Comparison of ENCODE assay signal across 26 cellular contexts in genomic region chr5:136043551-136043950, GRCh38. TPM values are rescaled to one million over a fixed set of nuclear protein-coding genes. Genes with fewer than 3 reads are reported as not detected.
DNase-seq lines count a peak whose midpoint lies in the region; ATAC-seq, FAIRE-seq and TF ChIP-seq lines count a peak whose summit lies in the region.
"Had no signal": no experiment of that assay in that cellular context is flagged by ENCODE, and none has a peak within 500 bp of the region (broad histone marks: within the 10 kb centered on the region; RNA-seq: fewer than 3 reads in every experiment).

No MANE protein-coding gene starts in this region.

- H4K20me1 ChIP-seq in IMR-90 (ENCODE audit: insufficient read depth, low read length): peaks cover 40% of the 10 kb centered on the region

- CTCF ChIA-PET in A549 (lab: Yijun Ruan, JAX): interaction anchor here (0.7 to 4.4 kb wide), 5 partner anchors 14 to 583 kb away, joined by 3 to 21 read pairs (median 3); no protein-coding TSS in a partner anchor
- CTCF ChIA-PET in IMR-90 (lab: Yijun Ruan, JAX): no interaction called here

- H3K27me3 Mint-ChIP-seq in endothelial cell (ENCODE audit: unreplicated experiment) (peaks cover 1% of the 10 kb centered on the region), type B pancreatic cell (peaks cover 30% of the 10 kb centered on the region)
- H3K27me3 Mint-ChIP-seq: activated T-helper 17 cell treated with anti-CD3 and anti-CD28 coated beads, Interleukin-2, amount 50 U/mL, for 72 hours; central memory CD8-positive, alpha-beta T cell had no signal

- no peak for TF ChIP-seq EP300 in A549 (IDR thresholded peaks at IDR 0.05)

- TF ChIP-seq CTCF in A549 (IDR thresholded peaks at IDR 0.05) (no peak), IMR-90 (conservative IDR thresholded peaks at IDR 0.05; ENCODE audit: low read depth, low read length) (no peak), endothelial cell (IDR thresholded peaks at IDR 0.05; ENCODE audit: unreplicated experiment) (no peak), type B pancreatic cell (conservative IDR thresholded peaks at IDR 0.05) (no peak)

- H3K4me1 Mint-ChIP-seq in endothelial cell (ENCODE audit: unreplicated experiment): peaks cover 36% of the 10 kb centered on the region
- peaks cover 24% of the 10 kb centered on the region for H3K4me1 Mint-ChIP-seq in type B pancreatic cell (ENCODE audit: unreplicated experiment)

- no peak overlapping the region for H2BK15ac ChIP-seq in IMR-90 (ENCODE audit: low read depth, low read length)

- WGBS in A549 (ENCODE audit: missing lambda C conversion rate): 88% methylated on average over 2 of the region's 2 CpGs
- WGBS in IMR-90 (ENCODE audit: extremely low coverage in 2 of 2, insufficient read length in 1 of 2), 2 experiments: no CpG with 5 or more reads among the region's 2 CpGs
- WGBS in mesodermal cell (ENCODE audit: insufficient coverage in 2 of 2), 2 experiments: 100% methylated on average over 1 of the region's 2 CpGs; no CpG with 5 or more reads in 1 of the 2 experiments

- dilution Hi-C loops in IMR-90 (cut with HindIII; ENCODE audit: low sequenced_read_pairs, unreplicated experiment): no loop called here

- no peak overlapping the region for H2BK120ac ChIP-seq in IMR-90 (ENCODE audit: low read depth, low read length)

- peaks cover 39% of the 10 kb centered on the region for H3K9me1 ChIP-seq in IMR-90 (ENCODE audit: insufficient read depth, low read length)

- no peak for DNase-seq in A549 (ENCODE audit: low read depth in 1 of 2, low spot score in 1 of 2)
- no peak for DNase-seq in IMR-90
- DNase-seq in endothelial cell (ENCODE audit: low spot score): no peak
- no peak for DNase-seq in HCEC 1CT
- DNase-seq in type B pancreatic cell (ENCODE audit: extremely low spot score, unreplicated experiment): no peak
- no peak for DNase-seq in superior temporal gyrus (ENCODE audit: extremely low spot score)
- DNase-seq: activated CD8-positive, alpha-beta memory T cell treated with anti-CD3 and anti-CD28 coated beads, Interleukin-2, amount 50 U/mL, for 4 hours; DND-41; foreskin keratinocyte; H9; immature natural killer cell; NCI-H1048; NCI-H1694 treated with DMSO at 0.1 percent for 48 hours; NCI-H2171; NCI-H526; Peyer's patch had no signal

- no peak overlapping the region; the same call in 1 of the 2 replicates for H3K14ac ChIP-seq in IMR-90 (replicated peaks; ENCODE audit: low read depth, low read length)

- H4K5ac ChIP-seq in IMR-90 (ENCODE audit: low read depth, low read length): no peak overlapping the region

- H3K9me3 Mint-ChIP-seq in endothelial cell (ENCODE audit: unreplicated experiment) (no peaks in the 10 kb centered on the region), type B pancreatic cell (no peaks in the 10 kb centered on the region)
- H3K9me3 Mint-ChIP-seq: activated naive CD4-positive, alpha-beta T cell treated with anti-CD3 and anti-CD28 coated beads, Interleukin-2, amount 50 U/mL, for 72 hours; activated T-helper 17 cell treated with anti-CD3 and anti-CD28 coated beads, Interleukin-2, amount 50 U/mL, for 72 hours; central memory CD8-positive, alpha-beta T cell; immature natural killer cell had no signal

- H2BK20ac ChIP-seq in IMR-90 (ENCODE audit: low read depth, low read length): no peak overlapping the region

- intact Hi-C loops in IMR-90 (cut with micrococcal nuclease): no loop called here

- H3K4me3 ChIP-seq in A549: no peak overlapping the region
- no peak overlapping the region for H3K4me3 ChIP-seq in IMR-90 (ENCODE audit: insufficient read depth, low read depth, low read length)
- H3K4me3 ChIP-seq in mesodermal cell (ENCODE audit: extremely low read depth, insufficient read depth, low read length, poor library complexity, severe bottlenecking): no peak overlapping the region
- H3K4me3 ChIP-seq: hepatocyte, neural progenitor cell, Peyer's patch, SK-N-MC had no signal

- no peak overlapping the region for H3K56ac ChIP-seq in IMR-90 (ENCODE audit: extremely low read depth, insufficient read depth, low read length)

- H3K79me1 ChIP-seq in IMR-90 (ENCODE audit: low read depth in 1 of 2, low read length in 2 of 2): peaks cover 63 to 77% of the 10 kb centered on the region in 2 experiments; a peak in 3 of 4 replicates

- peak overlapping the region; percentile 21 for H2BK5ac ChIP-seq in IMR-90 (ENCODE audit: low read depth, low read length, poor library complexity, severe bottlenecking)

- H3K18ac ChIP-seq in IMR-90 (ENCODE audit: low read depth, low read length): no peak overlapping the region

- in situ Hi-C loops in IMR-90 (cut with MboI; ENCODE audit: low sequenced_read_pairs): no loop called here

- H3K4ac ChIP-seq in IMR-90 (ENCODE audit: low read depth, low read length): no peak overlapping the region

- H3K27ac Mint-ChIP-seq in endothelial cell (ENCODE audit: unreplicated experiment): peak overlapping the region; percentile 83
- H3K27ac Mint-ChIP-seq in type B pancreatic cell: no peak overlapping the region
- H3K27ac Mint-ChIP-seq: activated T-helper 17 cell treated with anti-CD3 and anti-CD28 coated beads, Interleukin-2, amount 50 U/mL, for 72 hours; neural progenitor cell; progenitor cell of endocrine pancreas had no signal

- H3K27me3 ChIP-seq in IMR-90 (ENCODE audit: control insufficient read depth, insufficient read depth, low read length): no peaks in the 10 kb centered on the region
- H3K27me3 ChIP-seq: foreskin keratinocyte, hepatocyte, neural progenitor cell, Peyer's patch had no signal

- H3K4me2 ChIP-seq in A549: no peak overlapping the region
- no peak overlapping the region for H3K4me2 ChIP-seq in IMR-90 (ENCODE audit: low read depth, low read length)
- H3K4me2 ChIP-seq: hepatocyte had no signal

- H3K36me3 ChIP-seq in IMR-90 (ENCODE audit: control insufficient read depth, insufficient read depth, low read length): peaks cover 86% of the 10 kb centered on the region
- peaks cover 85% of the 10 kb centered on the region for H3K36me3 ChIP-seq in mesodermal cell (ENCODE audit: control insufficient read depth, insufficient read depth, low read length)
- H3K36me3 ChIP-seq: neural progenitor cell, Peyer's patch had no signal

- no peak for TF ChIP-seq POLR2A in A549 (IDR thresholded peaks at IDR 0.05; ENCODE audit: low read length)
- no peak for TF ChIP-seq POLR2A in IMR-90 (IDR thresholded peaks at IDR 0.05; ENCODE audit: low read depth, low read length)

- H2AK5ac ChIP-seq in IMR-90 (ENCODE audit: low read depth, low read length): peak overlapping the region; percentile 17; the same call in 1 of the 2 replicates

- no peak for ATAC-seq in A549
- no peak for ATAC-seq in IMR-90 (ENCODE audit: low read depth)
- ATAC-seq in GM18909 (IDR thresholded peaks at IDR 0.05; ENCODE audit: poor library complexity, unreplicated experiment): no peak
- ATAC-seq: foreskin keratinocyte had no signal

- no peak for TF ChIP-seq RAD21 in A549 (conservative IDR thresholded peaks at IDR 0.05 in 1 of 2, IDR thresholded peaks at IDR 0.05 in 1 of 2)
- TF ChIP-seq RAD21 in IMR-90 (IDR thresholded peaks at IDR 0.05; ENCODE audit: low read length): no peak

- no peaks in the 10 kb centered on the region for H3K9me3 ChIP-seq in A549
- H3K9me3 ChIP-seq in IMR-90 (ENCODE audit: control insufficient read depth, insufficient read depth, low read length): peaks cover 2% of the 10 kb centered on the region; the same call in 1 of the 2 replicates
- peaks cover 4% of the 10 kb centered on the region for H3K9me3 ChIP-seq in mesodermal cell (ENCODE audit: control insufficient read depth, low read length)
- H3K9me3 ChIP-seq: Peyer's patch had no signal

- POLR2A ChIA-PET in A549 (lab: Yijun Ruan, JAX) (interaction anchor here (1.1 kb wide), 1 partner anchor 14 kb away, joined by 3 read pairs; no protein-coding TSS in a partner anchor), IMR-90 (lab: Charles Lee; ENCODE audit: unreplicated experiment) (interaction anchor here (0.6 kb wide), 1 partner anchor 174 kb away, joined by 3 read pairs; no protein-coding TSS in a partner anchor)

- H2AFZ ChIP-seq in IMR-90 (replicated peaks; ENCODE audit: low read length, poor library complexity): no peak overlapping the region
- H2AFZ ChIP-seq: hepatocyte, neural progenitor cell had no signal

- H3K4me3 Mint-ChIP-seq in endothelial cell (ENCODE audit: unreplicated experiment): no peak overlapping the region
- H3K4me3 Mint-ChIP-seq in type B pancreatic cell: no peak overlapping the region
- H3K4me3 Mint-ChIP-seq: activated T-helper 17 cell treated with anti-CD3 and anti-CD28 coated beads, Interleukin-2, amount 50 U/mL, for 72 hours; central memory CD8-positive, alpha-beta T cell; H9; immature natural killer cell; neural progenitor cell had no signal

- BruUV-seq in IMR-90 (replicated peaks; lab: Mats Ljungman, UMichigan): no TSS peak

- H3K4me1 ChIP-seq in A549: peaks cover 89% of the 10 kb centered on the region
- peaks cover 4% of the 10 kb centered on the region; the same call in 1 of the 2 replicates for H3K4me1 ChIP-seq in IMR-90 (ENCODE audit: control insufficient read depth, insufficient read depth, low read length)
- peaks cover 18% of the 10 kb centered on the region for H3K4me1 ChIP-seq in mesodermal cell (ENCODE audit: control insufficient read depth, insufficient read depth, low read length, poor library complexity, severe bottlenecking)

- H3K36me3 Mint-ChIP-seq in endothelial cell (ENCODE audit: low read depth, unreplicated experiment) (peaks cover 3% of the 10 kb centered on the region), type B pancreatic cell (peaks cover 24% of the 10 kb centered on the region)
- H3K36me3 Mint-ChIP-seq: activated naive CD4-positive, alpha-beta T cell treated with anti-CD3 and anti-CD28 coated beads, Interleukin-2, amount 50 U/mL, for 72 hours; immature natural killer cell; neural progenitor cell had no signal

- H4K91ac ChIP-seq in IMR-90 (ENCODE audit: insufficient read depth, low read depth, low read length): no peak overlapping the region

- H2AK9ac ChIP-seq in IMR-90 (replicated peaks; ENCODE audit: low read depth, low read length, poor library complexity): no peak overlapping the region

- H3K27ac ChIP-seq in A549 (peak overlapping the region; percentile 5 to 71; a peak in 4 of 6 replicates), IMR-90 (ENCODE audit: insufficient read depth, low read length) (peak overlapping the region; percentile 35; the same call in 1 of the 2 replicates), mesodermal cell (ENCODE audit: low read depth, low read length, severe bottlenecking) (peak overlapping the region; percentile 69)
- H3K27ac ChIP-seq: foreskin keratinocyte, SK-N-MC had no signal

- peak; percentile 46 for FAIRE-seq in A549 (lab: Jason Lieb, UNC)
- FAIRE-seq: A204.1 had no signal

- H4K8ac ChIP-seq in IMR-90 (ENCODE audit: low read depth in 2 of 2, low read length in 2 of 2): peak overlapping the region in 1 of 2 experiments; percentile 2; a peak in 2 of 4 replicates

- no peak overlapping the region for H3K9ac ChIP-seq in IMR-90 (ENCODE audit: low read depth, low read length)
- H3K9ac ChIP-seq: neural progenitor cell had no signal

- no peak overlapping the region for H3K23ac ChIP-seq in IMR-90 (ENCODE audit: low read depth, low read length)

RNA-seq across cellular contexts. Expression of gene TGFBI, which starts 14.8 kb away (rescaled TPM):
- polyA plus RNA-seq in A549 (2011; rRNA removed) (1,135 and 1,466 TPM in 2 replicates), A549 (2017; fragmentation: RNase III; extraction: RNeasy Plus Mini Kit Qiagen cat#74134 plus additional on column Dnase treatment) (1,411 to 1,859 TPM (median 1,765 TPM) in 3 replicates), IMR-90 (2012; rRNA removed) (1,362 and 1,551 TPM in 2 replicates)
- polyA plus RNA-seq in A549 (2012; cell fraction: cytosol; rRNA removed): 661 and 843 TPM in 2 replicates
- polyA plus RNA-seq in A549 (2012; cell fraction: nucleus; rRNA removed): 1,811 and 1,913 TPM in 2 replicates
- polyA minus RNA-seq in A549 (2011; rRNA and poly(A)+ RNA removed): 1,411 and 1,484 TPM in 2 replicates
- total RNA-seq in IMR-90 (2012; rRNA removed) (483 and 618 TPM in 2 replicates), endothelial cell (ENCODE audit: unreplicated experiment) (27.9 TPM), type B pancreatic cell (ENCODE audit: low replicate concordance) (71.4 and 302 TPM in 2 replicates)
- 790 and 1,298 TPM in 2 replicates for polyA plus RNA-seq in IMR-90 (2012; cell fraction: cytosol; rRNA removed)
- polyA plus RNA-seq in IMR-90 (2012; cell fraction: nucleus; rRNA removed; ENCODE audit: low replicate concordance): 1,060 and 1,205 TPM in 2 replicates
- 718 TPM for polyA plus RNA-seq in mesodermal cell (2013, experiment 1 of 2)
- polyA plus RNA-seq in mesodermal cell (2013, experiment 2 of 2): 804 TPM
- total RNA-seq: activated naive CD4-positive, alpha-beta T cell treated with anti-CD3 and anti-CD28 coated beads, Interleukin-2, amount 50 U/mL, for 72 hours had no signal
